ENCODE assay signal across 14 cellular contexts in the genomic region with DNA sequence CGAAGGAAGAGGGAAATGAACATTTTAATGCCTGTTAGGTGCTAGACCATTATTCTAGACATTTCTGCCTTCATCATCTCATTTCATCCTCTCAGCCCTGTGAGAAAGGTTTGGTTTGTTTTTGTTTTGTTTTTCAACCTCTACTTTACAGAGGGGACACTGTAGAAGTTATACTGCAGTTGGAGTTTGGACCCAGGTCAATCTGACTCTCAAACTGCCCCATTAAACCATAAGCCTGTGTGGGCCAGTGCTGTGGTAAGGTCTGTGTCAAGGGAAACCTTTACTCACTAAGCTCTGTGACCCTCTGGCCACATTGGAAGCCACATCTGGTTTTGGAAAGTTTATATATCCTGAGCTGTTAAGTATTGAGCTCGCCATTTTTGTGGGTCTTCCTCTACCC. TPM values are rescaled to one million over a fixed set of nuclear protein-coding genes. Genes with fewer than 3 reads are reported as not detected.
DNase-seq lines count a peak whose midpoint lies in the region; ATAC-seq, FAIRE-seq and TF ChIP-seq lines count a peak whose summit lies in the region.
"Had no signal": no experiment of that assay in that cellular context is flagged by ENCODE, and none has a peak within 500 bp of the region (broad histone marks: within the 10 kb centered on the region; RNA-seq: fewer than 3 reads in every experiment).

No MANE protein-coding gene starts in this region.

- no peaks in the 10 kb centered on the region for H3K4me1 ChIP-seq in mucosa of descending colon (ENCODE audit: low read depth)

- no peak for TF ChIP-seq CTCF in endothelial cell (IDR thresholded peaks at IDR 0.05; ENCODE audit: unreplicated experiment)
- TF ChIP-seq CTCF in mucosa of descending colon (IDR thresholded peaks at IDR 0.05) = no peak

- ATAC-seq in mucosa of descending colon = peak; percentile 89

- H3K4me1 Mint-ChIP-seq in endothelial cell (ENCODE audit: unreplicated experiment) = peaks cover 36% of the 10 kb centered on the region
- H3K4me1 Mint-ChIP-seq: B cell had no signal

- intact Hi-C loops in mucosa of descending colon (cut with DNase I, micrococcal nuclease) = no loop called here

- H3K4me3 Mint-ChIP-seq in endothelial cell (ENCODE audit: unreplicated experiment) = peak overlapping the region; percentile 51
- H3K4me3 Mint-ChIP-seq: B cell; CD4-positive, alpha-beta T cell; HFFc6 had no signal

- no peaks in the 10 kb centered on the region for H3K9me3 Mint-ChIP-seq in endothelial cell (ENCODE audit: unreplicated experiment)
- H3K9me3 Mint-ChIP-seq: CD4-positive, alpha-beta T cell; HFFc6 had no signal

- no peak overlapping the region for H3K27ac Mint-ChIP-seq in endothelial cell (ENCODE audit: unreplicated experiment)
- H3K27ac Mint-ChIP-seq: B cell; CD4-positive, alpha-beta T cell; HFFc6 had no signal

- peaks cover 20% of the 10 kb centered on the region for H3K36me3 Mint-ChIP-seq in endothelial cell (ENCODE audit: low read depth, unreplicated experiment)

- no peaks in the 10 kb centered on the region for H3K9me3 ChIP-seq in mucosa of descending colon

- no peaks in the 10 kb centered on the region for H3K36me3 ChIP-seq in mucosa of descending colon (ENCODE audit: low read depth)

- peaks cover 2% of the 10 kb centered on the region for H3K27me3 Mint-ChIP-seq in endothelial cell (ENCODE audit: unreplicated experiment)

- DNase-seq in HTR-8/SVneo (ENCODE audit: insufficient read length, low spot score) = no peak
- no peak for DNase-seq in endothelial cell (ENCODE audit: low spot score)
- peak in 1 of 3 donors; percentile 58 for DNase-seq in mucosa of descending colon
- no peak for DNase-seq in urothelium cell line (ENCODE audit: low spot score)
- no peak for DNase-seq in NCI-H1694 (lab: John Stamatoyannopoulos, UW)
- DNase-seq in DMS53 treated with DMSO at 0.1 percent for 48 hours (lab: John Stamatoyannopoulos, UW; ENCODE audit: unreplicated experiment) = no peak
- no peak for DNase-seq in NOMO-1 (lab: John Stamatoyannopoulos, UW; ENCODE audit: unreplicated experiment in 2 of 2)
- DNase-seq: C1 segment of cervical spinal cord; CD4-positive, alpha-beta T cell; DMS153; HCEC 1CT; HFFc6; IMR-90 had no signal

- no peak overlapping the region for H3K4me3 ChIP-seq in mucosa of descending colon

- peak; percentile 23 for FAIRE-seq in HTR-8/SVneo (lab: Jason Lieb, UNC)
- FAIRE-seq in urothelium cell line (lab: Jason Lieb, UNC) = peak; percentile 59

RNA-seq across cellular contexts. Expression of a gene that starts 8.5 kb away (rescaled TPM):
- total RNA-seq in endothelial cell (ENCODE audit: unreplicated experiment) = 120 TPM
- 10 to 100 TPM in 1 of 3 donors, 1 to 10 TPM in 2; 4.6 to 11.3 (median 6.5) TPM for total RNA-seq in mucosa of descending colon
- total RNA-seq: B cell; CD4-positive, alpha-beta T cell had no signal
